Comparison of ENCODE assay signal across 8 cellular contexts in the genomic region with DNA sequence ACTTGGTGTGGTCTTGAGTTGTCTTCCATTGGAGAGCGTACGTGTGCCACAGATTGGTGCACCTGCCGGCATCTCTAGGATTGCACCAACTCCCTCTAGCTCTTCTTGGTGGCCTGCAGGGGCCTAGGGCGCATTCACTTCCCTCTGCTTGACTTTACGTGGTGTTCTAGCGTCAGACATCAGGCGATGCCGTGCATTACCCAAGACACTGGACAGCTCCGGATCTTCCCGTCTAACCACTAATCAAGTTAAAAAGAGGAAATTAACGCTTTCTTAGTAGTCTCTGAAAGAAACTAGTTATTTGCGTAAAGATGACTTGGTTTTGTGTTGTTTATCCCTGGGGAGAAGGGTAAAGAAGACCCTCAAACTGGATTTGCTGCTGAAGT. TPM values are rescaled to one million over a fixed set of nuclear protein-coding genes. Genes with fewer than 3 reads are reported as not detected.
A peak's percentile ranks its signal among the peaks of the same experiment; 100 is the strongest.
DNase-seq lines count a peak whose midpoint lies in the region; ATAC-seq and TF ChIP-seq lines count a peak whose summit lies in the region.

No MANE protein-coding gene starts in this region.

- no peaks in the 10 kb centered on the region for H3K9me3 Mint-ChIP-seq in dendritic cell treated with granulocyte-macrophage colony-stimulating factor and Interleukin-4, amounts not matched to agents 40 ng/mL and 50 ng/mL, for 4 days

- H3K9me3 ChIP-seq in liver (ENCODE audit: control insufficient read depth in 4 of 4, low read length in 3 of 4) (no peaks in the 10 kb centered on the region), thymus (ENCODE audit: control insufficient read depth) (no peaks in the 10 kb centered on the region)

- H3K4me1 ChIP-seq in liver (ENCODE audit: control insufficient read depth in 4 of 4, insufficient read depth in 4 of 4, low read length in 3 of 4) (peaks cover 2 to 40% (median 20%) of the 10 kb centered on the region in 4 donors), thymus (ENCODE audit: control insufficient read depth, insufficient read depth, low read length) (peaks cover 18% of the 10 kb centered on the region)

- H3K36me3 ChIP-seq in liver (ENCODE audit: control insufficient read depth in 4 of 4, insufficient read depth in 3 of 4, low read depth in 1 of 4, low read length in 3 of 4), result peaks cover 0 to 11% (median 5%) of the 10 kb centered on the region in 4 donors
- peaks cover 37% of the 10 kb centered on the region for H3K36me3 ChIP-seq in thymus (ENCODE audit: control insufficient read depth, insufficient read depth)

- peaks cover 70% of the 10 kb centered on the region for H3K4me1 Mint-ChIP-seq in dendritic cell treated with granulocyte-macrophage colony-stimulating factor and Interleukin-4, amounts not matched to agents 40 ng/mL and 50 ng/mL, for 4 days (ENCODE audit: low read depth)

- H3K27ac Mint-ChIP-seq in dendritic cell treated with granulocyte-macrophage colony-stimulating factor and Interleukin-4, amounts not matched to agents 40 ng/mL and 50 ng/mL, for 4 days, result peak overlapping the region; percentile 93

- TF ChIP-seq CTCF in liver (IDR thresholded peaks at IDR 0.05; ENCODE audit: low read depth, low read length, missing input control), result no peak

- 37% methylated on average over 12 of the region's 12 CpGs for WGBS in liver
- 20% methylated on average over 12 of the region's 12 CpGs for WGBS in thymus

- peak; percentile 23 for DNase-seq in stimulated activated CD4-positive, alpha-beta T cell treated with anti-CD3 and anti-CD28 coated beads, Interleukin-1b, Interleukin-23, amount 100 ng/mL, for 48 hours
- no peak for DNase-seq in stimulated activated CD4-positive, alpha-beta T cell treated with anti-CD3 and anti-CD28 coated beads, Interleukin-2, amount 100 ng/mL, for 48 hours
- DNase-seq in SIG-M5 treated with dmso at 0.1 percent for 504 hours (lab: John Stamatoyannopoulos, UW; ENCODE audit: unreplicated experiment), result peak; percentile 99
- DNase-seq in NCI-H1436 (lab: John Stamatoyannopoulos, UW), result no peak

- H3K27me3 Mint-ChIP-seq in dendritic cell treated with granulocyte-macrophage colony-stimulating factor and Interleukin-4, amounts not matched to agents 40 ng/mL and 50 ng/mL, for 4 days, result no peaks in the 10 kb centered on the region

- H3K27me3 ChIP-seq in liver (ENCODE audit: control insufficient read depth in 4 of 4, insufficient read depth in 4 of 4, low read length in 3 of 4) (no peaks in the 10 kb centered on the region), thymus (ENCODE audit: control insufficient read depth, insufficient read depth) (no peaks in the 10 kb centered on the region)

- H3K27ac ChIP-seq in liver (ENCODE audit: low read depth in 1 of 2, low read length in 2 of 2), result peak overlapping the region; percentile 47 to 86
- peak overlapping the region; percentile 22 for H3K27ac ChIP-seq in thymus (ENCODE audit: low read depth)

- H3K36me3 Mint-ChIP-seq in dendritic cell treated with granulocyte-macrophage colony-stimulating factor and Interleukin-4, amounts not matched to agents 40 ng/mL and 50 ng/mL, for 4 days (ENCODE audit: low read depth), result peaks cover 75% of the 10 kb centered on the region

- ATAC-seq in HG03045 (IDR thresholded peaks at IDR 0.05; ENCODE audit: unreplicated experiment), result peak; percentile 19

- peak in 1 of 2 donors; percentile 2 for TF ChIP-seq RAD21 in liver (IDR thresholded peaks at IDR 0.05)

- intact Hi-C loops in dendritic cell treated with granulocyte-macrophage colony-stimulating factor and Interleukin-4, amounts not matched to agents 40 ng/mL and 50 ng/mL, for 4 days (cut with micrococcal nuclease), result loop anchor here (1.0 to 10.0 kb wide), 3 partner anchors 33 to 65 kb away; partner anchors contain the start of gene IFNAR1

- no peak overlapping the region for H3K9ac ChIP-seq in liver (ENCODE audit: low read depth in 1 of 2, low read length in 2 of 2)

- peak overlapping the region; percentile 36 to 75 (median 72) for H3K4me3 ChIP-seq in liver (ENCODE audit: low read depth in 1 of 3, low read length in 3 of 3)
- H3K4me3 ChIP-seq in thymus (ENCODE audit: low read length), result peak overlapping the region; percentile 73

- H3K4me3 Mint-ChIP-seq in dendritic cell treated with granulocyte-macrophage colony-stimulating factor and Interleukin-4, amounts not matched to agents 40 ng/mL and 50 ng/mL, for 4 days, result peak overlapping the region; percentile 92

TF ChIP-seq in liver, 16 proteins besides CTCF, POLR2A, EP300 and RAD21:
- TF ChIP-seq REST (IDR thresholded peaks at IDR 0.05) (peak; percentile 86), NR2F2 (IDR thresholded peaks at IDR 0.05) (no peak)

RNA-seq across cellular contexts. Expression of gene IL10RB, which starts 0.5 kb away (rescaled TPM):
- 10 to 100 TPM; 19.2 to 22.1 TPM for total RNA-seq in liver
- polyA plus RNA-seq in liver (10 to 100 TPM; 16.1 to 18.5 TPM), thymus (42.9 TPM)

RNA-seq across cellular contexts. Expression of gene IFNAR2, which starts 35.9 kb away (rescaled TPM):
- total RNA-seq in liver, result 10 to 100 TPM; 15.6 to 17.0 TPM
- polyA plus RNA-seq in liver (10 to 100 TPM; 12.6 to 13.6 TPM), thymus (36.9 TPM)

RNA-seq across cellular contexts. Expression of gene IFNAR1, which starts 59.1 kb away (rescaled TPM):
- total RNA-seq in liver, result 10 to 100 TPM; 31.1 to 39.5 TPM
- polyA plus RNA-seq in liver (10 to 100 TPM; 52.8 to 54.3 TPM), thymus (18.2 TPM)

Comparison
In these comparisons a context has a peak if more than half of its experiments do, and no peak if none do; other contexts are left out.
1. DNase-seq: peak in stimulated activated CD4-positive, alpha-beta T cell treated with anti-CD3 and anti-CD28 coated beads, Interleukin-1b, Interleukin-23, amount 100 ng/mL, for 48 hours (single experiment) and SIG-M5 treated with dmso at 0.1 percent for 504 hours (single experiment); none in stimulated activated CD4-positive, alpha-beta T cell treated with anti-CD3 and anti-CD28 coated beads, Interleukin-2, amount 100 ng/mL, for 48 hours (0 of 2) and NCI-H1436 (single experiment).